1 cellular context compared by ENCODE assay signal in genomic region chr6:36247691-36248090, GRCh38.
TF ChIP-seq lines count a peak whose summit lies in the region.

No MANE protein-coding gene starts in this region.

TF ChIP-seq in IMR-90, 13 proteins besides CTCF, POLR2A, EP300 and RAD21:
- no peak for TF ChIP-seq BHLHE40 (IDR thresholded peaks at IDR 0.05; ENCODE audit: low read depth, low read length)
- no peak for TF ChIP-seq CHD1 (IDR thresholded peaks at IDR 0.05; ENCODE audit: low read depth, low read length)
- TF ChIP-seq RCOR1 (IDR thresholded peaks at IDR 0.05; ENCODE audit: insufficient replicate concordance, low read length) = no peak
- TF ChIP-seq, protein P1, sequence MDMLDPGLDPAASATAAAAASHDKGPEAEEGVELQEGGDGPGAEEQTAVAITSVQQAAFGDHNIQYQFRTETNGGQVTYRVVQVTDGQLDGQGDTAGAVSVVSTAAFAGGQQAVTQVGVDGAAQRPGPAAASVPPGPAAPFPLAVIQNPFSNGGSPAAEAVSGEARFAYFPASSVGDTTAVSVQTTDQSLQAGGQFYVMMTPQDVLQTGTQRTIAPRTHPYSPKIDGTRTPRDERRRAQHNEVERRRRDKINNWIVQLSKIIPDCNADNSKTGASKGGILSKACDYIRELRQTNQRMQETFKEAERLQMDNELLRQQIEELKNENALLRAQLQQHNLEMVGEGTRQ (IDR thresholded peaks at IDR 0.05; ENCODE audit: low read depth, low read length) = no peak
- no peak for TF ChIP-seq MAZ (IDR thresholded peaks at IDR 0.05; ENCODE audit: borderline replicate concordance, low read depth, low read length)
- no peak for TF ChIP-seq MXI1 (IDR thresholded peaks at IDR 0.05; ENCODE audit: borderline replicate concordance, low read depth, low read length)
- no peak for TF ChIP-seq CEBPB (IDR thresholded peaks at IDR 0.05; ENCODE audit: low read depth, low read length)
- TF ChIP-seq, protein P2, sequence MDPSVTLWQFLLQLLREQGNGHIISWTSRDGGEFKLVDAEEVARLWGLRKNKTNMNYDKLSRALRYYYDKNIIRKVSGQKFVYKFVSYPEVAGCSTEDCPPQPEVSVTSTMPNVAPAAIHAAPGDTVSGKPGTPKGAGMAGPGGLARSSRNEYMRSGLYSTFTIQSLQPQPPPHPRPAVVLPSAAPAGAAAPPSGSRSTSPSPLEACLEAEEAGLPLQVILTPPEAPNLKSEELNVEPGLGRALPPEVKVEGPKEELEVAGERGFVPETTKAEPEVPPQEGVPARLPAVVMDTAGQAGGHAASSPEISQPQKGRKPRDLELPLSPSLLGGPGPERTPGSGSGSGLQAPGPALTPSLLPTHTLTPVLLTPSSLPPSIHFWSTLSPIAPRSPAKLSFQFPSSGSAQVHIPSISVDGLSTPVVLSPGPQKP (IDR thresholded peaks at IDR 0.05; ENCODE audit: borderline replicate concordance, low read depth, low read length) = no peak
- no peak for TF ChIP-seq MAFK (IDR thresholded peaks at IDR 0.05; ENCODE audit: low read depth, low read length)
- no peak for TF ChIP-seq NFE2L2 (IDR thresholded peaks at IDR 0.05; ENCODE audit: low read depth, low read length)
- no peak for TF ChIP-seq SMC3 (IDR thresholded peaks at IDR 0.05; ENCODE audit: low read depth, low read length)
- no peak for TF ChIP-seq RFX5 (IDR thresholded peaks at IDR 0.05; ENCODE audit: low read depth, low read length)
